1 cellular context compared by ENCODE assay signal in the genomic region with DNA sequence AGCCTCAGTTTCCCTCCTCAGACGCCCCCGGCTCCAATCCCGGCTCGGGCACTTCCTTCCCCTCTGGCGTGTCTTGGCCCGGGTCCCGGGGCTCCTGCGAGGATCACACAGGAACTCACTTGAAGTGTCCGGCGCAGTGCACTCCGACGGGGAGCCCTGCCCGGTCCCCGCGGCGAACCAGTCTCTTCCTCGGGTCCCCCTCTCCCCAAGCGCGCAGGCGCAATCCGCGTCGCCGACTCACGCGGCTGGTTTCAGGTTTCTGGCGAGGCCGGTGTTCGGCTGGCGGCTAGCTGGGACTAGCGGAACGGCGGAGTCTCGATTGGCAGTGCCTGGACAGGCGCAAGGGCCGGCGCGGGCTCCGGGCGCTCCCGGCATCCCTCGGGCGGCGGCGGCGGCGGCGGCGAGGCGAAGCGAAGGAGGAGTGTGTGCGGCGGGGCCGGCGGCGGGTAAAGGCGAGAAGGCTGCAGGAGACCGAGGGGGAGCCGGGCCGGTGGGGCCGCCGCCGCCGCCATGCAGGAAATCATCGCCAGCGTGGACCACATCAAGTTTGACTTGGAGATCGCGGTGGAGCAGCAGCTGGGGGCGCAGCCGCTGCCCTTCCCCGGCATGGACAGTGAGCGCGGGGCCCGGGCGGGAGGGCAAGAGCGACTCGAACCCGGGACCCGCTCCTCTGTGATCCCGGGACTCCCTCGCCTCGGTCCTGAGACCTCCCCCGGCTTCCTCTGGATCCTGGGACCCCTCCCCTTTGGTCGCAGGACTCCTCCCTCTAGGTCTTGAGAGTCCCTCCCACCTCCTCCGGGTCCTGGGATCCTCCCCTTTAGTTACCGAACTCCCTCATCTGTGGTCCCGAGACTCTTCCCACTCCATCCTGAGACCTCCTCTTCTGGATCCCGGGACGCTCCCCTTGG.
A peak's percentile ranks its signal among the peaks of the same experiment; 100 is the strongest.
TF ChIP-seq lines count a peak whose summit lies in the region.

A gene (plus strand): TSS at position 371 of the 908 bp plus-strand sequence. CDS start 140 bp downstream, at position 511.
A gene with protein sequence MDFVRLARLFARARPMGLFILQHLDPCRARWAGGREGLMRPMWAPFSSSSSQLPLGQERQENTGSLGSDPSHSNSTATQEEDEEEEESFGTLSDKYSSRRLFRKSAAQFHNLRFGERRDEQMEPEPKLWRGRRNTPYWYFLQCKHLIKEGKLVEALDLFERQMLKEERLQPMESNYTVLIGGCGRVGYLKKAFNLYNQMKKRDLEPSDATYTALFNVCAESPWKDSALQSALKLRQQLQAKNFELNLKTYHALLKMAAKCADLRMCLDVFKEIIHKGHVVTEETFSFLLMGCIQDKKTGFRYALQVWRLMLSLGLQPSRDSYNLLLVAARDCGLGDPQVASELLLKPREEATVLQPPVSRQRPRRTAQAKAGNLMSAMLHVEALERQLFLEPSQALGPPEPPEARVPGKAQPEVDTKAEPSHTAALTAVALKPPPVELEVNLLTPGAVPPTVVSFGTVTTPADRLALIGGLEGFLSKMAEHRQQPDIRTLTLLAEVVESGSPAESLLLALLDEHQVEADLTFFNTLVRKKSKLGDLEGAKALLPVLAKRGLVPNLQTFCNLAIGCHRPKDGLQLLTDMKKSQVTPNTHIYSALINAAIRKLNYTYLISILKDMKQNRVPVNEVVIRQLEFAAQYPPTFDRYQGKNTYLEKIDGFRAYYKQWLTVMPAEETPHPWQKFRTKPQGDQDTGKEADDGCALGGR (minus strand): TSS at position 226 of the 908 bp plus-strand sequence. CDS start 3,556 bp downstream, outside the sequence.

TF ChIP-seq in HepG2, 621 proteins besides CTCF, POLR2A, EP300 and RAD21 (continued from another document and continues in another):
- TF ChIP-seq ETV5 (CRISPR knock-in tag; IDR thresholded peaks at IDR 0.05; ENCODE audit: borderline replicate concordance) (peak; percentile 64; the same call in 1 of the 2 replicates), ZBTB21 (CRISPR knock-in tag; IDR thresholded peaks at IDR 0.05) (no peak), TP53 (CRISPR knock-in tag; conservative IDR thresholded peaks at IDR 0.05) (no peak), JUN (CRISPR knock-in tag; IDR thresholded peaks at IDR 0.05) (peak; percentile 79; the same call in 1 of the 2 replicates), PHF21A (CRISPR knock-in tag; IDR thresholded peaks at IDR 0.05) (no peak), PHF8 (CRISPR knock-in tag; IDR thresholded peaks at IDR 0.05) (peak; percentile 89), NFIC (IDR thresholded peaks at IDR 0.05; ENCODE audit: low read length) (no peak), NR2F6 (IDR thresholded peaks at IDR 0.05) (no peak), NR2F6 (CRISPR knock-in tag; IDR thresholded peaks at IDR 0.05) (no peak), ZNF570 (CRISPR knock-in tag; IDR thresholded peaks at IDR 0.05; ENCODE audit: borderline replicate concordance) (no peak), FOXJ3 (CRISPR knock-in tag; IDR thresholded peaks at IDR 0.05; ENCODE audit: borderline replicate concordance) (no peak), ZNF644 (CRISPR knock-in tag; IDR thresholded peaks at IDR 0.05; ENCODE audit: low read depth) (no peak), NFYC (CRISPR knock-in tag; IDR thresholded peaks at IDR 0.05) (0 out of 2 replicates have a peak, but pooled peaks have one; percentile 29), ZNF564 (CRISPR knock-in tag; IDR thresholded peaks at IDR 0.05) (peak; percentile 72; the same call in 1 of the 2 replicates), ZNF501 (CRISPR knock-in tag; IDR thresholded peaks at IDR 0.05) (peak; percentile 44; the same call in 1 of the 2 replicates), SETDB1 (CRISPR knock-in tag; IDR thresholded peaks at IDR 0.05; ENCODE audit: borderline replicate concordance) (no peak), KLF16 (CRISPR knock-in tag; IDR thresholded peaks at IDR 0.05) (peak in 1 of 2 experiments; percentile 80; a peak in 1 of 4 replicates), THAP11 (CRISPR knock-in tag; IDR thresholded peaks at IDR 0.05) (peak; percentile 94), NFRKB (IDR thresholded peaks at IDR 0.05) (no peak), ZKSCAN8 (CRISPR knock-in tag; IDR thresholded peaks at IDR 0.05; ENCODE audit: borderline replicate concordance) (no peak; the same call in 1 of the 2 replicates), FOSL1 (CRISPR knock-in tag; IDR thresholded peaks at IDR 0.05; ENCODE audit: borderline replicate concordance) (no peak), HOXD1 (CRISPR knock-in tag; IDR thresholded peaks at IDR 0.05) (no peak)
- TF ChIP-seq, protein P1, sequence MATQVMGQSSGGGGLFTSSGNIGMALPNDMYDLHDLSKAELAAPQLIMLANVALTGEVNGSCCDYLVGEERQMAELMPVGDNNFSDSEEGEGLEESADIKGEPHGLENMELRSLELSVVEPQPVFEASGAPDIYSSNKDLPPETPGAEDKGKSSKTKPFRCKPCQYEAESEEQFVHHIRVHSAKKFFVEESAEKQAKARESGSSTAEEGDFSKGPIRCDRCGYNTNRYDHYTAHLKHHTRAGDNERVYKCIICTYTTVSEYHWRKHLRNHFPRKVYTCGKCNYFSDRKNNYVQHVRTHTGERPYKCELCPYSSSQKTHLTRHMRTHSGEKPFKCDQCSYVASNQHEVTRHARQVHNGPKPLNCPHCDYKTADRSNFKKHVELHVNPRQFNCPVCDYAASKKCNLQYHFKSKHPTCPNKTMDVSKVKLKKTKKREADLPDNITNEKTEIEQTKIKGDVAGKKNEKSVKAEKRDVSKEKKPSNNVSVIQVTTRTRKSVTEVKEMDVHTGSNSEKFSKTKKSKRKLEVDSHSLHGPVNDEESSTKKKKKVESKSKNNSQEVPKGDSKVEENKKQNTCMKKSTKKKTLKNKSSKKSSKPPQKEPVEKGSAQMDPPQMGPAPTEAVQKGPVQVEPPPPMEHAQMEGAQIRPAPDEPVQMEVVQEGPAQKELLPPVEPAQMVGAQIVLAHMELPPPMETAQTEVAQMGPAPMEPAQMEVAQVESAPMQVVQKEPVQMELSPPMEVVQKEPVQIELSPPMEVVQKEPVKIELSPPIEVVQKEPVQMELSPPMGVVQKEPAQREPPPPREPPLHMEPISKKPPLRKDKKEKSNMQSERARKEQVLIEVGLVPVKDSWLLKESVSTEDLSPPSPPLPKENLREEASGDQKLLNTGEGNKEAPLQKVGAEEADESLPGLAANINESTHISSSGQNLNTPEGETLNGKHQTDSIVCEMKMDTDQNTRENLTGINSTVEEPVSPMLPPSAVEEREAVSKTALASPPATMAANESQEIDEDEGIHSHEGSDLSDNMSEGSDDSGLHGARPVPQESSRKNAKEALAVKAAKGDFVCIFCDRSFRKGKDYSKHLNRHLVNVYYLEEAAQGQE (IDR thresholded peaks at IDR 0.05; ENCODE audit: borderline replicate concordance in 1 of 2, low read depth in 1 of 2, low read length in 2 of 2): no peak
- TF ChIP-seq, protein P2, sequence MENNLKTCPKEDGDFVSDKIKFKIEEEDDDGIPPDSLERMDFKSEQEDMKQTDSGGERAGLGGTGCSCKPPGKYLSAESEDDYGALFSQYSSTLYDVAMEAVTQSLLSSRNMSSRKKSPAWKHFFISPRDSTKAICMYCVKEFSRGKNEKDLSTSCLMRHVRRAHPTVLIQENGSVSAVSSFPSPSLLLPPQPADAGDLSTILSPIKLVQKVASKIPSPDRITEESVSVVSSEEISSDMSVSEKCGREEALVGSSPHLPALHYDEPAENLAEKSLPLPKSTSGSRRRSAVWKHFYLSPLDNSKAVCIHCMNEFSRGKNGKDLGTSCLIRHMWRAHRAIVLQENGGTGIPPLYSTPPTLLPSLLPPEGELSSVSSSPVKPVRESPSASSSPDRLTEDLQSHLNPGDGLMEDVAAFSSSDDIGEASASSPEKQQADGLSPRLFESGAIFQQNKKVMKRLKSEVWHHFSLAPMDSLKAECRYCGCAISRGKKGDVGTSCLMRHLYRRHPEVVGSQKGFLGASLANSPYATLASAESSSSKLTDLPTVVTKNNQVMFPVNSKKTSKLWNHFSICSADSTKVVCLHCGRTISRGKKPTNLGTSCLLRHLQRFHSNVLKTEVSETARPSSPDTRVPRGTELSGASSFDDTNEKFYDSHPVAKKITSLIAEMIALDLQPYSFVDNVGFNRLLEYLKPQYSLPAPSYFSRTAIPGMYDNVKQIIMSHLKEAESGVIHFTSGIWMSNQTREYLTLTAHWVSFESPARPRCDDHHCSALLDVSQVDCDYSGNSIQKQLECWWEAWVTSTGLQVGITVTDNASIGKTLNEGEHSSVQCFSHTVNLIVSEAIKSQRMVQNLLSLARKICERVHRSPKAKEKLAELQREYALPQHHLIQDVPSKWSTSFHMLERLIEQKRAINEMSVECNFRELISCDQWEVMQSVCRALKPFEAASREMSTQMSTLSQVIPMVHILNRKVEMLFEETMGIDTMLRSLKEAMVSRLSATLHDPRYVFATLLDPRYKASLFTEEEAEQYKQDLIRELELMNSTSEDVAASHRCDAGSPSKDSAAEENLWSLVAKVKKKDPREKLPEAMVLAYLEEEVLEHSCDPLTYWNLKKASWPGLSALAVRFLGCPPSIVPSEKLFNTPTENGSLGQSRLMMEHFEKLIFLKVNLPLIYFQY (CRISPR knock-in tag; IDR thresholded peaks at IDR 0.05; ENCODE audit: borderline replicate concordance): no peak
- TF ChIP-seq, protein P3, sequence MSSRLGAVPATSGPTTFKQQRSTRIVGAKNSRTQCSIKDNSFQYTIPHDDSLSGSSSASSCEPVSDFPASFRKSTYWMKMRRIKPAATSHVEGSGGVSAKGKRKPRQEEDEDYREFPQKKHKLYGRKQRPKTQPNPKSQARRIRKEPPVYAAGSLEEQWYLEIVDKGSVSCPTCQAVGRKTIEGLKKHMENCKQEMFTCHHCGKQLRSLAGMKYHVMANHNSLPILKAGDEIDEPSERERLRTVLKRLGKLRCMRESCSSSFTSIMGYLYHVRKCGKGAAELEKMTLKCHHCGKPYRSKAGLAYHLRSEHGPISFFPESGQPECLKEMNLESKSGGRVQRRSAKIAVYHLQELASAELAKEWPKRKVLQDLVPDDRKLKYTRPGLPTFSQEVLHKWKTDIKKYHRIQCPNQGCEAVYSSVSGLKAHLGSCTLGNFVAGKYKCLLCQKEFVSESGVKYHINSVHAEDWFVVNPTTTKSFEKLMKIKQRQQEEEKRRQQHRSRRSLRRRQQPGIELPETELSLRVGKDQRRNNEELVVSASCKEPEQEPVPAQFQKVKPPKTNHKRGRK (CRISPR knock-in tag; IDR thresholded peaks at IDR 0.05): no peak
- TF ChIP-seq, protein P4, sequence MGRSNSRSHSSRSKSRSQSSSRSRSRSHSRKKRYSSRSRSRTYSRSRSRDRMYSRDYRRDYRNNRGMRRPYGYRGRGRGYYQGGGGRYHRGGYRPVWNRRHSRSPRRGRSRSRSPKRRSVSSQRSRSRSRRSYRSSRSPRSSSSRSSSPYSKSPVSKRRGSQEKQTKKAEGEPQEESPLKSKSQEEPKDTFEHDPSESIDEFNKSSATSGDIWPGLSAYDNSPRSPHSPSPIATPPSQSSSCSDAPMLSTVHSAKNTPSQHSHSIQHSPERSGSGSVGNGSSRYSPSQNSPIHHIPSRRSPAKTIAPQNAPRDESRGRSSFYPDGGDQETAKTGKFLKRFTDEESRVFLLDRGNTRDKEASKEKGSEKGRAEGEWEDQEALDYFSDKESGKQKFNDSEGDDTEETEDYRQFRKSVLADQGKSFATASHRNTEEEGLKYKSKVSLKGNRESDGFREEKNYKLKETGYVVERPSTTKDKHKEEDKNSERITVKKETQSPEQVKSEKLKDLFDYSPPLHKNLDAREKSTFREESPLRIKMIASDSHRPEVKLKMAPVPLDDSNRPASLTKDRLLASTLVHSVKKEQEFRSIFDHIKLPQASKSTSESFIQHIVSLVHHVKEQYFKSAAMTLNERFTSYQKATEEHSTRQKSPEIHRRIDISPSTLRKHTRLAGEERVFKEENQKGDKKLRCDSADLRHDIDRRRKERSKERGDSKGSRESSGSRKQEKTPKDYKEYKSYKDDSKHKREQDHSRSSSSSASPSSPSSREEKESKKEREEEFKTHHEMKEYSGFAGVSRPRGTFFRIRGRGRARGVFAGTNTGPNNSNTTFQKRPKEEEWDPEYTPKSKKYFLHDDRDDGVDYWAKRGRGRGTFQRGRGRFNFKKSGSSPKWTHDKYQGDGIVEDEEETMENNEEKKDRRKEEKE (IDR thresholded peaks at IDR 0.05): no peak
- TF ChIP-seq, protein P5, sequence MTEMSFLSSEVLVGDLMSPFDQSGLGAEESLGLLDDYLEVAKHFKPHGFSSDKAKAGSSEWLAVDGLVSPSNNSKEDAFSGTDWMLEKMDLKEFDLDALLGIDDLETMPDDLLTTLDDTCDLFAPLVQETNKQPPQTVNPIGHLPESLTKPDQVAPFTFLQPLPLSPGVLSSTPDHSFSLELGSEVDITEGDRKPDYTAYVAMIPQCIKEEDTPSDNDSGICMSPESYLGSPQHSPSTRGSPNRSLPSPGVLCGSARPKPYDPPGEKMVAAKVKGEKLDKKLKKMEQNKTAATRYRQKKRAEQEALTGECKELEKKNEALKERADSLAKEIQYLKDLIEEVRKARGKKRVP (CRISPR knock-in tag; IDR thresholded peaks at IDR 0.05): peak in 1 of 2 experiments; percentile 72; a peak in 1 of 4 replicates
- TF ChIP-seq, protein P6, sequence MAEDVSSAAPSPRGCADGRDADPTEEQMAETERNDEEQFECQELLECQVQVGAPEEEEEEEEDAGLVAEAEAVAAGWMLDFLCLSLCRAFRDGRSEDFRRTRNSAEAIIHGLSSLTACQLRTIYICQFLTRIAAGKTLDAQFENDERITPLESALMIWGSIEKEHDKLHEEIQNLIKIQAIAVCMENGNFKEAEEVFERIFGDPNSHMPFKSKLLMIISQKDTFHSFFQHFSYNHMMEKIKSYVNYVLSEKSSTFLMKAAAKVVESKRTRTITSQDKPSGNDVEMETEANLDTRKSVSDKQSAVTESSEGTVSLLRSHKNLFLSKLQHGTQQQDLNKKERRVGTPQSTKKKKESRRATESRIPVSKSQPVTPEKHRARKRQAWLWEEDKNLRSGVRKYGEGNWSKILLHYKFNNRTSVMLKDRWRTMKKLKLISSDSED (CRISPR knock-in tag; IDR thresholded peaks at IDR 0.05): no peak
- TF ChIP-seq, protein P7, sequence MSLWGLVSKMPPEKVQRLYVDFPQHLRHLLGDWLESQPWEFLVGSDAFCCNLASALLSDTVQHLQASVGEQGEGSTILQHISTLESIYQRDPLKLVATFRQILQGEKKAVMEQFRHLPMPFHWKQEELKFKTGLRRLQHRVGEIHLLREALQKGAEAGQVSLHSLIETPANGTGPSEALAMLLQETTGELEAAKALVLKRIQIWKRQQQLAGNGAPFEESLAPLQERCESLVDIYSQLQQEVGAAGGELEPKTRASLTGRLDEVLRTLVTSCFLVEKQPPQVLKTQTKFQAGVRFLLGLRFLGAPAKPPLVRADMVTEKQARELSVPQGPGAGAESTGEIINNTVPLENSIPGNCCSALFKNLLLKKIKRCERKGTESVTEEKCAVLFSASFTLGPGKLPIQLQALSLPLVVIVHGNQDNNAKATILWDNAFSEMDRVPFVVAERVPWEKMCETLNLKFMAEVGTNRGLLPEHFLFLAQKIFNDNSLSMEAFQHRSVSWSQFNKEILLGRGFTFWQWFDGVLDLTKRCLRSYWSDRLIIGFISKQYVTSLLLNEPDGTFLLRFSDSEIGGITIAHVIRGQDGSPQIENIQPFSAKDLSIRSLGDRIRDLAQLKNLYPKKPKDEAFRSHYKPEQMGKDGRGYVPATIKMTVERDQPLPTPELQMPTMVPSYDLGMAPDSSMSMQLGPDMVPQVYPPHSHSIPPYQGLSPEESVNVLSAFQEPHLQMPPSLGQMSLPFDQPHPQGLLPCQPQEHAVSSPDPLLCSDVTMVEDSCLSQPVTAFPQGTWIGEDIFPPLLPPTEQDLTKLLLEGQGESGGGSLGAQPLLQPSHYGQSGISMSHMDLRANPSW (CRISPR knock-in tag; IDR thresholded peaks at IDR 0.05; ENCODE audit: borderline replicate concordance): no peak
- TF ChIP-seq, protein P8, sequence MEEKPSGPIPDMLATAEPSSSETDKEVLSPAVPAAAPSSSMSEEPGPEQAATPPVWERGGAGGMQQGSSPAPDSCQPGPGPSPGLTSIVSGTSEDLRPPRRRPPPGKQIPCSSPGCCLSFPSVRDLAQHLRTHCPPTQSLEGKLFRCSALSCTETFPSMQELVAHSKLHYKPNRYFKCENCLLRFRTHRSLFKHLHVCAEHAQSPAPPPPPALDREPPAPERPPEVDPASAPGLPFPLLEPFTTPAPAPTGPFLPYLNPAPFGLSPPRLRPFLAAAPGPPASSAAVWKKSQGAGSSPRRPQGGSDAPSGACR (CRISPR knock-in tag; IDR thresholded peaks at IDR 0.05): 0 out of 2 replicates have a peak, but pooled peaks have one; percentile 42
